6 cellular contexts compared by ENCODE assay signal in genomic region chr10:42269788-42270187, GRCh38.
DNase-seq lines count a peak whose midpoint lies in the region; ATAC-seq and TF ChIP-seq lines count a peak whose summit lies in the region.
"Not testable (repeated sequence)": the region's sequence is repeated elsewhere in the genome, so short reads cannot be mapped to it uniquely, and the experiment has no call there.

No MANE protein-coding gene starts in this region.

- H3K36me3 Mint-ChIP-seq in endodermal cell (ENCODE audit: low read depth): not testable (repeated sequence)

- H3K4me1 Mint-ChIP-seq in endodermal cell: not testable (repeated sequence)

- RAD21 ChIA-PET in HCT116 (lab: Charles Lee; ENCODE audit: low non-redundant PET in 1 of 2, low total read pairs in 2 of 2, uncharacterized antibody in 2 of 2, unreplicated experiment in 2 of 2): not testable (repeated sequence)

- not testable (repeated sequence) for H3K27me3 ChIP-seq in HCT116 (ENCODE audit: insufficient read depth, low read length); Panc1 (ENCODE audit: control insufficient read depth, insufficient read depth, low read length); endodermal cell (ENCODE audit: control insufficient read depth, insufficient read depth, low read length, poor library complexity, severe bottlenecking); lower lobe of right lung (ENCODE audit: low read depth)

- H4K20me1 ChIP-seq in HCT116 (ENCODE audit: insufficient read depth): not testable (repeated sequence)

- not testable (repeated sequence) for H3K9me3 ChIP-seq in HCT116 (ENCODE audit: control insufficient read depth in 1 of 2, insufficient read depth in 1 of 2, low read depth in 1 of 2, low read length in 2 of 2); Panc1 (ENCODE audit: control insufficient read depth, insufficient read depth, low read depth, low read length); endodermal cell (ENCODE audit: control insufficient read depth, low read length); lower lobe of right lung

- not testable (repeated sequence) for H3K36me3 ChIP-seq in HCT116 (ENCODE audit: control insufficient read depth in 1 of 2, insufficient read depth in 2 of 2, low read length in 2 of 2); Panc1 (ENCODE audit: control insufficient read depth, insufficient read depth, low read length); endodermal cell (ENCODE audit: control insufficient read depth, insufficient read depth, low read length); lower lobe of right lung

- peaks cover 44% of the 10 kb centered on the region for H3K9me3 Mint-ChIP-seq in endodermal cell

- not testable (repeated sequence) for H3K27ac Mint-ChIP-seq in endodermal cell

- not testable (repeated sequence) for TF ChIP-seq RAD21 in HCT116 (IDR thresholded peaks at IDR 0.05; ENCODE audit: low read depth)

- not testable (repeated sequence) for H3K9ac ChIP-seq in HCT116 (ENCODE audit: low read length); endodermal cell (ENCODE audit: extremely low read depth, low read length, poor library complexity, severe bottlenecking)

- not testable (repeated sequence) for TF ChIP-seq POLR2A in HCT116 (IDR thresholded peaks at IDR 0.05; ENCODE audit: borderline replicate concordance, extremely low read depth, insufficient read depth, insufficient read length)

- peak; percentile 52 for TF ChIP-seq CTCF in C4-2B (conservative IDR thresholded peaks at IDR 0.05)
- TF ChIP-seq CTCF in HCT116 (IDR thresholded peaks at IDR 0.05 in 2 of 3, conservative IDR thresholded peaks at IDR 0.05 in 1 of 3; ENCODE audit: borderline replicate concordance in 1 of 3, insufficient read depth in 1 of 3, low read depth in 2 of 3, low read length in 2 of 3): peak in 2 of 3 experiments; percentile 16 to 17; a peak in 1 of 6 replicates
- 0 out of 2 replicates have a peak, but pooled peaks have one; percentile 10 for TF ChIP-seq CTCF in LNCAP (IDR thresholded peaks at IDR 0.05)
- TF ChIP-seq CTCF in Panc1 (IDR thresholded peaks at IDR 0.05): peak; percentile 53
- TF ChIP-seq CTCF in endodermal cell (conservative IDR thresholded peaks at IDR 0.05): peak; percentile 26
- TF ChIP-seq CTCF in lower lobe of right lung (IDR thresholded peaks at IDR 0.05): peak; percentile 31

- WGBS in endodermal cell (ENCODE audit: insufficient coverage in 1 of 2, insufficient read length in 1 of 2), 2 experiments: 58 to 71% methylated on average over 2 to 3 of the region's 4 CpGs

- H2AFZ ChIP-seq in HCT116 (ENCODE audit: low read depth, low read length, poor library complexity, severe bottlenecking): not testable (repeated sequence)

- POLR2A ChIA-PET in HCT116 (lab: Charles Lee); Panc1 (lab: Charles Lee): not testable (repeated sequence)

- H3K4me3 ChIP-seq in HCT116 (replicated peaks in 1 of 2; ENCODE audit: low read depth in 1 of 2, low read length in 2 of 2); Panc1 (ENCODE audit: low read depth in 2 of 2, low read length in 2 of 2); endodermal cell (ENCODE audit: low read length); lower lobe of right lung: not testable (repeated sequence)

- BruUV-seq in HCT116 (replicated peaks; lab: Mats Ljungman, UMichigan); Panc1 (replicated peaks; lab: Mats Ljungman, UMichigan): not testable (repeated sequence)

- H3K27ac ChIP-seq in C4-2B; HCT116 (ENCODE audit: low read depth, low read length); Panc1 (ENCODE audit: low read length); endodermal cell (ENCODE audit: low read depth, low read length); lower lobe of right lung: not testable (repeated sequence)

- not testable (repeated sequence) for ATAC-seq in HCT116, Panc1, lower lobe of right lung

- not testable (repeated sequence) for H3K4me2 ChIP-seq in HCT116 (ENCODE audit: low read length)

- not testable (repeated sequence) for H3K4me1 ChIP-seq in HCT116 (ENCODE audit: control insufficient read depth in 1 of 2, insufficient read depth in 2 of 2, low read length in 2 of 2); Panc1 (ENCODE audit: control insufficient read depth, insufficient read depth, low read length); endodermal cell (ENCODE audit: control insufficient read depth, insufficient read depth, low read length); lower lobe of right lung

- not testable (repeated sequence) for H3K9me2 ChIP-seq in HCT116 (ENCODE audit: insufficient read depth)

- intact Hi-C loops in HCT116 (cut with micrococcal nuclease); Panc1 (cut with micrococcal nuclease; ENCODE audit: unreplicated experiment); lower lobe of right lung (cut with DNase I): not testable (repeated sequence)

- not testable (repeated sequence) for H3K27me3 Mint-ChIP-seq in endodermal cell (ENCODE audit: insufficient read depth)

- not testable (repeated sequence) for DNase-seq in HCT116 (ENCODE audit: low read depth, low spot score); Panc1 (ENCODE audit: low read depth, low spot score); endodermal cell; lower lobe of right lung

- CTCF ChIA-PET in HCT116 (lab: Charles Lee); Panc1 (lab: Charles Lee): not testable (repeated sequence)

- H3K4me3 Mint-ChIP-seq in endodermal cell: not testable (repeated sequence)

- in situ Hi-C loops in Panc1 (cut with HindIII; ENCODE audit: low pct_unique_long_range_greater_than_20kb, low sequenced_read_pairs): not testable (repeated sequence)

- not testable (repeated sequence) for H3K79me2 ChIP-seq in HCT116 (ENCODE audit: insufficient read depth, low read length)
